ENCODE assay signal across 9 cellular contexts in genomic region chr3:141379250-141379872, GRCh38. TPM values are rescaled to one million over a fixed set of nuclear protein-coding genes. Genes with fewer than 3 reads are reported as not detected.
DNase-seq lines count a peak whose midpoint lies in the region; ATAC-seq, FAIRE-seq and TF ChIP-seq lines count a peak whose summit lies in the region.
"Had no signal": no experiment of that assay in that cellular context is flagged by ENCODE, and none has a peak within 500 bp of the region (broad histone marks: within the 10 kb centered on the region; RNA-seq: fewer than 3 reads in every experiment).

No MANE protein-coding gene starts in this region.

- H3K27ac ChIP-seq in CD8-positive, alpha-beta T cell (ENCODE audit: low read depth, low read length), result peak overlapping the region; percentile 40

- no peaks in the 10 kb centered on the region for H3K27me3 Mint-ChIP-seq in CD8-positive, alpha-beta T cell (ENCODE audit: low read depth)
- H3K27me3 Mint-ChIP-seq in activated CD4-positive, alpha-beta memory T cell treated with anti-CD3 and anti-CD28 coated beads for 36 hours, result no peaks in the 10 kb centered on the region
- H3K27me3 Mint-ChIP-seq: type B pancreatic cell had no signal

- peak overlapping the region; percentile 88 for H3K27ac Mint-ChIP-seq in CD8-positive, alpha-beta T cell
- peak overlapping the region; percentile 97 for H3K27ac Mint-ChIP-seq in activated CD4-positive, alpha-beta memory T cell treated with anti-CD3 and anti-CD28 coated beads for 36 hours
- H3K27ac Mint-ChIP-seq: type B pancreatic cell had no signal

- peak; percentile 90 for ATAC-seq in CD8-positive, alpha-beta T cell
- ATAC-seq in HG03045 (IDR thresholded peaks at IDR 0.05; ENCODE audit: unreplicated experiment), result peak; percentile 52

- DNase-seq in CD8-positive, alpha-beta T cell, result peak in 3 of 7 experiments; percentile 15 to 58 (median 22)
- DNase-seq in activated CD4-positive, alpha-beta memory T cell treated with anti-CD3 and anti-CD28 coated beads for 36 hours, result peak; percentile 77
- DNase-seq in NCI-H2107 treated with DMSO at 0.1 percent for 48 hours (lab: John Stamatoyannopoulos, UW; ENCODE audit: unreplicated experiment) (no peak), NCI-H187 treated with DMSO at 0.1 percent for 48 hours (lab: John Stamatoyannopoulos, UW) (no peak), NCI-H1092 treated with DMSO at 0.1 percent for 48 hours (lab: John Stamatoyannopoulos, UW) (no peak), urothelium cell line (ENCODE audit: low spot score) (no peak)

- POLR2A ChIA-PET in CD8-positive, alpha-beta T cell (lab: Charles Lee), result interaction anchor here (0.7 to 1.6 kb wide), 5 partner anchors 9 to 34 kb away, joined by 3 to 9 read pairs (median 4); no protein-coding TSS in a partner anchor
- POLR2A ChIA-PET in activated CD4-positive, alpha-beta memory T cell treated with anti-CD3 and anti-CD28 coated beads for 36 hours (lab: Charles Lee), result interaction anchor here (0.7 to 2.2 kb wide), 10 partner anchors 9 to 69 kb away, joined by 3 to 13 read pairs (median 6); no protein-coding TSS in a partner anchor

- H3K9me3 ChIP-seq in CD8-positive, alpha-beta T cell (ENCODE audit: low read length), result no peaks in the 10 kb centered on the region

- no peaks in the 10 kb centered on the region for H3K36me3 ChIP-seq in CD8-positive, alpha-beta T cell (ENCODE audit: insufficient read depth, low read length)

- H3K27me3 ChIP-seq in CD8-positive, alpha-beta T cell (ENCODE audit: insufficient read depth, low read length), result no peaks in the 10 kb centered on the region

- peak overlapping the region; percentile 68 for H3K4me3 Mint-ChIP-seq in CD8-positive, alpha-beta T cell
- H3K4me3 Mint-ChIP-seq in activated CD4-positive, alpha-beta memory T cell treated with anti-CD3 and anti-CD28 coated beads for 36 hours, result peak overlapping the region; percentile 49
- H3K4me3 Mint-ChIP-seq: type B pancreatic cell had no signal

- no peak for TF ChIP-seq CTCF in CD8-positive, alpha-beta T cell (IDR thresholded peaks at IDR 0.05)

- H3K36me3 Mint-ChIP-seq in CD8-positive, alpha-beta T cell, result no peaks in the 10 kb centered on the region
- peaks cover 3% of the 10 kb centered on the region for H3K36me3 Mint-ChIP-seq in activated CD4-positive, alpha-beta memory T cell treated with anti-CD3 and anti-CD28 coated beads for 36 hours
- H3K36me3 Mint-ChIP-seq: type B pancreatic cell had no signal

- intact Hi-C loops in CD8-positive, alpha-beta T cell (cut with DNase I, micrococcal nuclease), result no loop called here
- intact Hi-C loops in activated CD4-positive, alpha-beta memory T cell treated with anti-CD3 and anti-CD28 coated beads for 36 hours (cut with micrococcal nuclease), result loop anchor here (1.0 kb wide), 2 partner anchors 9 to 12 kb away; no protein-coding TSS in a partner anchor

- FAIRE-seq in urothelium cell line (lab: Jason Lieb, UNC), result no peak

- no peak overlapping the region for H3K4me3 ChIP-seq in CD8-positive, alpha-beta T cell (ENCODE audit: low read depth, low read length)

- TF ChIP-seq POLR2A in GM19193 (IDR thresholded peaks at IDR 0.05; ENCODE audit: extremely low read depth, insufficient read depth, insufficient read length), result peak; percentile 53

- H3K9me3 Mint-ChIP-seq in CD8-positive, alpha-beta T cell, result no peaks in the 10 kb centered on the region
- H3K9me3 Mint-ChIP-seq in activated CD4-positive, alpha-beta memory T cell treated with anti-CD3 and anti-CD28 coated beads for 36 hours, result no peaks in the 10 kb centered on the region
- H3K9me3 Mint-ChIP-seq: type B pancreatic cell had no signal

- H3K4me1 Mint-ChIP-seq in CD8-positive, alpha-beta T cell (ENCODE audit: low read depth), result peaks cover 34% of the 10 kb centered on the region
- H3K4me1 Mint-ChIP-seq in activated CD4-positive, alpha-beta memory T cell treated with anti-CD3 and anti-CD28 coated beads for 36 hours (ENCODE audit: low read depth), result peaks cover 65% of the 10 kb centered on the region

- CTCF ChIA-PET in CD8-positive, alpha-beta T cell (lab: Charles Lee), result interaction anchor here (0.7 to 2.2 kb wide), 8 partner anchors 19 to 76 kb away, joined by 3 to 7 read pairs (median 4); no protein-coding TSS in a partner anchor
- CTCF ChIA-PET in activated CD4-positive, alpha-beta memory T cell treated with anti-CD3 and anti-CD28 coated beads for 36 hours (lab: Charles Lee), result interaction anchor here (0.7 to 1.9 kb wide), 11 partner anchors 9 to 81 kb away, joined by 3 to 9 read pairs (median 3); no protein-coding TSS in a partner anchor

- peaks cover 9% of the 10 kb centered on the region for H3K4me1 ChIP-seq in CD8-positive, alpha-beta T cell (ENCODE audit: insufficient read depth, low read length)

RNA-seq across cellular contexts. Expression of gene ZBTB38, which starts 11.1 kb away (rescaled TPM):
- 10 to 100 TPM; 22.7 to 24.3 TPM for total RNA-seq in CD8-positive, alpha-beta T cell
- total RNA-seq in activated CD4-positive, alpha-beta memory T cell treated with anti-CD3 and anti-CD28 coated beads for 36 hours, result 10 to 100 TPM; 64.7 to 66.4 TPM
